In genomic region chr5:55570026-55570425, GRCh38 we compare ENCODE assay signal across 16 cellular contexts. TPM values are rescaled to one million over a fixed set of nuclear protein-coding genes. Genes with fewer than 3 reads are reported as not detected.
DNase-seq lines count a peak whose midpoint lies in the region; FAIRE-seq and TF ChIP-seq lines count a peak whose summit lies in the region.
"Had no signal": no experiment of that assay in that cellular context is flagged by ENCODE, and none has a peak within 500 bp of the region (broad histone marks: within the 10 kb centered on the region; RNA-seq: fewer than 3 reads in every experiment).

No MANE protein-coding gene starts in this region.

- H4K5ac ChIP-seq in mesendoderm (ENCODE audit: low read length), result no peak overlapping the region

- TF ChIP-seq CTCF in breast epithelium (IDR thresholded peaks at IDR 0.05), result no peak
- no peak for TF ChIP-seq CTCF in mammary epithelial cell (conservative IDR thresholded peaks at IDR 0.05 in 1 of 2, IDR thresholded peaks at IDR 0.05 in 1 of 2; ENCODE audit: extremely low read depth in 1 of 2, insufficient read depth in 1 of 2, low read depth in 1 of 2, low read length in 2 of 2)
- no peak for TF ChIP-seq CTCF in choroid plexus epithelial cell (conservative IDR thresholded peaks at IDR 0.05; ENCODE audit: low read depth, low read length)

- H2BK120ac ChIP-seq in mesendoderm (ENCODE audit: low read depth, low read length), result peak overlapping the region; percentile 85

- no TSS peak for BruUV-seq in mammary epithelial cell (replicated peaks; lab: Mats Ljungman, UMichigan)

- H3K79me2 ChIP-seq in mammary epithelial cell (ENCODE audit: insufficient read depth, low read length) (no peaks in the 10 kb centered on the region), mesendoderm (ENCODE audit: control insufficient read depth, insufficient read depth, low read length) (no peaks in the 10 kb centered on the region)

- H3K27me3 ChIP-seq in breast epithelium, result no peaks in the 10 kb centered on the region
- H3K27me3 ChIP-seq in mammary epithelial cell (ENCODE audit: insufficient read depth, low read length), result no peaks in the 10 kb centered on the region
- no peaks in the 10 kb centered on the region for H3K27me3 ChIP-seq in mesendoderm (ENCODE audit: insufficient read depth, low read length, poor library complexity)

- no peaks in the 10 kb centered on the region for H4K20me1 ChIP-seq in mammary epithelial cell (ENCODE audit: insufficient read depth, low read length)

- peak overlapping the region; percentile 69 for H3K18ac ChIP-seq in mesendoderm (ENCODE audit: low read length)

- peak overlapping the region; percentile 93 for H2BK5ac ChIP-seq in mesendoderm (ENCODE audit: low read length)

- WGBS in mammary epithelial cell (ENCODE audit: low coverage, missing lambda C conversion rate), result 29% methylated on average over 2 of the region's 2 CpGs
- WGBS in mesendoderm (ENCODE audit: extremely low coverage, insufficient coverage, low lambda C conversion rate), result no CpG with 5 or more reads among the region's 2 CpGs

- H3K4me1 ChIP-seq in breast epithelium (no peaks in the 10 kb centered on the region), mammary epithelial cell (ENCODE audit: insufficient read depth, low read length) (peaks cover 2% of the 10 kb centered on the region), mesendoderm (ENCODE audit: control insufficient read depth, low read depth, low read length) (peaks cover 2% of the 10 kb centered on the region)

- H3K36me3 ChIP-seq in breast epithelium (no peaks in the 10 kb centered on the region), mammary epithelial cell (ENCODE audit: insufficient read depth, low read length) (no peaks in the 10 kb centered on the region), mesendoderm (ENCODE audit: control insufficient read depth, insufficient read depth, low read length) (no peaks in the 10 kb centered on the region)

- H3K27ac ChIP-seq in breast epithelium, result peak overlapping the region; percentile 59 to 87
- H3K27ac ChIP-seq in mammary epithelial cell (ENCODE audit: insufficient read depth, low read depth, low read length), result no peak overlapping the region
- peak overlapping the region; percentile 88 for H3K27ac ChIP-seq in mesendoderm (ENCODE audit: low read depth, low read length)
- H3K27ac ChIP-seq: KMS-11 had no signal

- dilution Hi-C loops in mammary epithelial cell (cut with HindIII; ENCODE audit: low sequenced_read_pairs), result no loop called here

- CTCF ChIA-PET in mammary epithelial cell (lab: Charles Lee; ENCODE audit: low non-redundant PET), result no interaction called here

- no peak overlapping the region for H4K8ac ChIP-seq in mesendoderm (ENCODE audit: low read depth, low read length)

- H3K4ac ChIP-seq in mesendoderm (ENCODE audit: low read depth, low read length), result no peak overlapping the region

- TF ChIP-seq POLR2A in breast epithelium (IDR thresholded peaks at IDR 0.05), result no peak

- H3K4me2 ChIP-seq in mammary epithelial cell (ENCODE audit: insufficient read depth, low read depth, low read length) (no peak overlapping the region), mesendoderm (ENCODE audit: low read length) (no peak overlapping the region)
- H3K4me2 ChIP-seq: KMS-11 had no signal

- H2BK15ac ChIP-seq in mesendoderm (replicated peaks; ENCODE audit: low read depth), result no peak overlapping the region

- H3K4me3 ChIP-seq in breast epithelium (no peak overlapping the region), mammary epithelial cell (replicated peaks in 1 of 3; ENCODE audit: insufficient read depth in 1 of 3, low read depth in 2 of 3, low read length in 3 of 3) (no peak overlapping the region), choroid plexus epithelial cell (ENCODE audit: low read depth, low read length) (no peak overlapping the region), mesendoderm (ENCODE audit: low read length) (no peak overlapping the region)

- no peaks in the 10 kb centered on the region for H3K79me1 ChIP-seq in mesendoderm (ENCODE audit: low read length)

- no peak overlapping the region for H2AFZ ChIP-seq in mammary epithelial cell (ENCODE audit: low read depth, low read length)

- DNase-seq in breast epithelium (ENCODE audit: low spot score in 2 of 2) (peak in 1 of 2 donors; percentile 41), mammary epithelial cell (no peak), choroid plexus epithelial cell (ENCODE audit: low read depth) (peak; percentile 36), mesendoderm (peak; percentile 63), urothelium cell line (ENCODE audit: low spot score) (peak; percentile 41), SIG-M5 (lab: John Stamatoyannopoulos, UW) (no peak)
- no peak for DNase-seq in stimulated activated CD4-positive, alpha-beta T cell treated with anti-CD3 and anti-CD28 coated beads, Interleukin-15, amount 100 ng/mL, for 24 hours
- no peak for DNase-seq in central memory CD4-positive, alpha-beta T cell
- DNase-seq: 8988T; DMS153; effector memory CD8-positive, alpha-beta T cell; NCI-H2029; stimulated activated CD4-positive, alpha-beta T cell treated with anti-CD3 and anti-CD28 coated beads, Interleukin-1b, Interleukin-23, amount 100 ng/mL, for 48 hours; stimulated activated naive B cell treated with anti-CD40 and anti-IgM and Interleukin-4, amounts not matched to agents 10 μg/mL and 1 μg/mL and 100 μg/mL, for 72 hours had no signal

- in situ Hi-C loops in mammary epithelial cell (cut with MboI; ENCODE audit: low sequenced_read_pairs in 2 of 2), result no loop called here

- peak overlapping the region; percentile 92 for H3K56ac ChIP-seq in mesendoderm (ENCODE audit: low read length)

- H2AK5ac ChIP-seq in mesendoderm (ENCODE audit: low read length), result peak overlapping the region; percentile 98

- FAIRE-seq in urothelium cell line (lab: Jason Lieb, UNC), result no peak
- FAIRE-seq: GM19239 had no signal

- intact Hi-C loops in breast epithelium (cut with DNase I; ENCODE audit: low total_unique reads) (no loop called here), mammary epithelial cell (cut with micrococcal nuclease) (no loop called here)

- no peaks in the 10 kb centered on the region for H3K9me3 ChIP-seq in breast epithelium
- no peaks in the 10 kb centered on the region for H3K9me3 ChIP-seq in mammary epithelial cell (replicated peaks; ENCODE audit: insufficient read depth, low read length)

- H3K23ac ChIP-seq in mesendoderm (ENCODE audit: low read length), result no peak overlapping the region

- H3K9ac ChIP-seq in mammary epithelial cell (ENCODE audit: insufficient read depth, low read length) (no peak overlapping the region), mesendoderm (ENCODE audit: low read length) (peak overlapping the region; percentile 36)
- H3K9ac ChIP-seq: KMS-11 had no signal

RNA-seq across cellular contexts. Expression of gene PLPP1, which starts 35.3 kb away (rescaled TPM):
- 100 to 1,000 TPM; 177 to 339 (median 237) TPM for total RNA-seq in breast epithelium
- total RNA-seq in mammary epithelial cell, result 100 to 1,000 TPM in 1 of 2 donors, 10 to 100 TPM in 1; 18.8 to 122 TPM
- polyA plus RNA-seq in mammary epithelial cell, result 18.3 TPM
- polyA minus RNA-seq in mammary epithelial cell, result 9.1 TPM
- polyA plus RNA-seq in mesendoderm (2013, experiment 1 of 2), result 14.6 TPM
- 14.9 TPM for polyA plus RNA-seq in mesendoderm (2013, experiment 2 of 2)

Comparison
In these comparisons a context has a peak if more than half of its experiments do, and no peak if none do; other contexts are left out.
1. DNase-seq: peak in choroid plexus epithelial cell (single experiment), mesendoderm (single experiment) and urothelium cell line (single experiment); none in mammary epithelial cell (single experiment), stimulated activated CD4-positive, alpha-beta T cell treated with anti-CD3 and anti-CD28 coated beads, Interleukin-15, amount 100 ng/mL, for 24 hours (single experiment), SIG-M5 (single experiment) and central memory CD4-positive, alpha-beta T cell (single experiment).